In genomic region chr1:155900161-155900560, GRCh38 we compare ENCODE assay signal across 26 cellular contexts. TPM values are rescaled to one million over a fixed set of nuclear protein-coding genes. Genes with fewer than 3 reads are reported as not detected.
"Had no signal": no experiment of that assay in that cellular context is flagged by ENCODE, and none has a peak within 500 bp of the region (broad histone marks: within the 10 kb centered on the region; RNA-seq: fewer than 3 reads in every experiment).

No MANE protein-coding gene starts in this region.

- H3K4me1 Mint-ChIP-seq: nephron progenitor cell; stimulated activated effector memory CD8-positive, alpha-beta T cell treated with anti-CD3 and anti-CD28 coated beads, Interleukin-12 subunit alpha, Interleukin-12 subunit beta, amount 100 ng/mL, for 72 hours had no signal

- H3K36me3 Mint-ChIP-seq: stimulated activated effector memory CD8-positive, alpha-beta T cell treated with anti-CD3 and anti-CD28 coated beads, Interleukin-12 subunit alpha, Interleukin-12 subunit beta, amount 100 ng/mL, for 72 hours had no signal

- H3K9me3 Mint-ChIP-seq: naive thymus-derived CD4-positive, alpha-beta T cell; nephron progenitor cell; stimulated activated effector memory CD8-positive, alpha-beta T cell treated with anti-CD3 and anti-CD28 coated beads, Interleukin-12 subunit alpha, Interleukin-12 subunit beta, amount 100 ng/mL, for 72 hours; stimulated activated naive CD8-positive, alpha-beta T cell treated with anti-CD3 and anti-CD28 coated beads, Interleukin-15, Interleukin-2, amounts not matched to agents 100 ng/mL and 50 ng/mL, for 24 hours had no signal

- H3K4me3 ChIP-seq: gastrocnemius medialis, heart right ventricle, psoas muscle, right lobe of liver, tibial artery, upper lobe of right lung, vagina had no signal

- FAIRE-seq: islet of Langerhans had no signal

- H3K27ac Mint-ChIP-seq: stimulated activated effector memory CD8-positive, alpha-beta T cell treated with anti-CD3 and anti-CD28 coated beads, Interleukin-12 subunit alpha, Interleukin-12 subunit beta, amount 100 ng/mL, for 72 hours; stimulated activated naive CD8-positive, alpha-beta T cell treated with anti-CD3 and anti-CD28 coated beads, Interleukin-15, Interleukin-2, amounts not matched to agents 100 ng/mL and 50 ng/mL, for 24 hours had no signal

- H3K4me1 ChIP-seq: gastrocnemius medialis, psoas muscle, right lobe of liver, tibial artery, upper lobe of right lung, vagina had no signal

- H3K9me3 ChIP-seq: gastrocnemius medialis, heart right ventricle, psoas muscle, right lobe of liver, tibial artery, upper lobe of right lung, vagina had no signal

- H3K27ac ChIP-seq: gastrocnemius medialis, heart right ventricle, psoas muscle, right lobe of liver, tibial artery, upper lobe of right lung, vagina had no signal

- ATAC-seq: esophagus mucosa; gastrocnemius medialis; heart right ventricle; left lobe of liver; naive thymus-derived CD4-positive, alpha-beta T cell; psoas muscle; right lobe of liver; stimulated activated effector memory CD8-positive, alpha-beta T cell treated with anti-CD3 and anti-CD28 coated beads, Interleukin-12 subunit alpha, Interleukin-12 subunit beta, amount 100 ng/mL, for 72 hours; upper lobe of right lung had no signal

- DNase-seq: effector CD8-positive, alpha-beta T cell; gastrocnemius medialis; heart right ventricle; mammary epithelial cell; naive thymus-derived CD4-positive, alpha-beta T cell; nephron progenitor cell; psoas muscle; retina; stimulated activated CD4-positive, alpha-beta T cell treated with anti-CD3 and anti-CD28 coated beads, Interleukin-4, amount 100 ng/mL, for 1 hour; stimulated activated CD8-positive, alpha-beta memory T cell treated with anti-CD3 and anti-CD28 coated beads, Interleukin-4, amount 100 ng/mL, for 48 hours; tibial artery; upper lobe of right lung had no signal

- H3K27me3 Mint-ChIP-seq: naive thymus-derived CD4-positive, alpha-beta T cell; stimulated activated naive CD8-positive, alpha-beta T cell treated with anti-CD3 and anti-CD28 coated beads, Interleukin-15, Interleukin-2, amounts not matched to agents 100 ng/mL and 50 ng/mL, for 24 hours had no signal

- H3K4me3 Mint-ChIP-seq: naive thymus-derived CD4-positive, alpha-beta T cell; nephron progenitor cell; stimulated activated effector memory CD8-positive, alpha-beta T cell treated with anti-CD3 and anti-CD28 coated beads, Interleukin-12 subunit alpha, Interleukin-12 subunit beta, amount 100 ng/mL, for 72 hours; stimulated activated naive CD8-positive, alpha-beta T cell treated with anti-CD3 and anti-CD28 coated beads, Interleukin-15, Interleukin-2, amounts not matched to agents 100 ng/mL and 50 ng/mL, for 24 hours had no signal

RNA-seq across cellular contexts. Expression of gene RXFP4, which starts 41.3 kb away (rescaled TPM):
- total RNA-seq: dermis microvascular lymphatic vessel endothelial cell; esophagus mucosa; fibroblast of villous mesenchyme; gastrocnemius medialis; heart right ventricle; left lobe of liver; lower leg skin; mammary epithelial cell; mesenteric fat pad; mononuclear cell; naive thymus-derived CD4-positive, alpha-beta T cell; omental fat pad; psoas muscle; right lobe of liver; temporal lobe; upper lobe of right lung; vagina had no signal
- polyA plus RNA-seq: psoas muscle had no signal
